ENCODE assay signal across 19 cellular contexts in genomic region chr17:72693147-72693878, GRCh38.
"Had no signal": no experiment of that assay in that cellular context is flagged by ENCODE, and none has a peak within 500 bp of the region (broad histone marks: within the 10 kb centered on the region; RNA-seq: fewer than 3 reads in every experiment).

No MANE protein-coding gene starts in this region.

- ATAC-seq: activated T-cell treated with anti-CD3 and anti-CD28 coated beads, Interleukin-2, amount 50 U/mL, for 72 hours; left ventricle myocardium superior; pancreas; sciatic nerve; stimulated activated memory B cell treated with anti-CD40 and anti-IgM and Interleukin-4, amounts not matched to agents 10 μg/mL and 1 μg/mL and 100 μg/mL, for 72 hours; upper lobe of right lung had no signal

- H3K36me3 ChIP-seq: breast epithelium, pancreas, thoracic aorta, upper lobe of right lung had no signal

- H3K9me3 ChIP-seq: breast epithelium, esophagus squamous epithelium, pancreas, spleen, thoracic aorta, upper lobe of right lung had no signal

- H3K27ac ChIP-seq: breast epithelium, esophagus squamous epithelium, pancreas, spleen, thoracic aorta, upper lobe of right lung had no signal

- H3K27me3 ChIP-seq: breast epithelium, esophagus squamous epithelium, pancreas, spleen, upper lobe of right lung had no signal

- H3K4me3 ChIP-seq: breast epithelium, esophagus squamous epithelium, pancreas, spleen, thoracic aorta, upper lobe of right lung had no signal

- H3K4me1 ChIP-seq: breast epithelium, pancreas, spleen, upper lobe of right lung had no signal

- DNase-seq: activated CD4-positive, alpha-beta T cell treated with anti-CD3 and anti-CD28 coated beads, Interleukin-2, amount 50 U/mL, for 4 hours; activated effector memory CD4-positive, alpha-beta T cell treated with anti-CD3 and anti-CD28 coated beads, Interleukin-2, amount 50 U/mL, for 16 hours; activated naive CD4-positive, alpha-beta T cell treated with anti-CD3 and anti-CD28 coated beads, Interleukin-2, amount 50 U/mL, for 16 hours; activated T-cell treated with anti-CD3 and anti-CD28 coated beads, Interleukin-2, amount 50 U/mL, for 72 hours; cerebellar nuclear complex; effector CD8-positive, alpha-beta T cell; esophagus squamous epithelium; foreskin melanocyte; glutamatergic neuron; left ventricle myocardium superior; naive B cell; pancreas; spleen; stimulated activated CD4-positive, alpha-beta T cell treated with anti-CD3 and anti-CD28 coated beads, Interleukin-4, amount 100 ng/mL, for 4 hours; upper lobe of right lung had no signal
